Comparison of ENCODE assay signal across 29 cellular contexts in the genomic region with DNA sequence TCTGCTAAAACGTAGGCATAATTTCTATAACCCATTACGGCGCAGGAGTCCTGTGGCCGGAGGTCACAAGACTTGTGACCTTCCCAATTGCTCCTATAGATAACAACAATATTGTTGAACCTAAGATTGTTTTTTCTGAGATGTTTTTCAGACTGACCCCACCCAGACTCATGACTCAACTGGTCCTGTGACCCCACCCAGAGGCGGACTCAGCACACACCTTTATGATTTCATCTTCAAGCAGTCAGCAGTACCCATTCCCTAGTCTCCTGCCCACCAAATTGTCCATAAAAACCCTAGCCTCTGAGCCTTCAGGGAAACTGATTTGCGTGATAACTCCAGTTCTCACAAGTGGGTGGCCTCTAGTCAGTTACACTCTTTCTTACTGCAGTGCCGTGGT.
"Had no signal": no experiment of that assay in that cellular context is flagged by ENCODE, and none has a peak within 500 bp of the region (broad histone marks: within the 10 kb centered on the region; RNA-seq: fewer than 3 reads in every experiment).

No MANE protein-coding gene starts in this region.

- ATAC-seq: activated CD4-positive, alpha-beta T cell treated with anti-CD3 and anti-CD28 coated beads for 36 hours; activated CD8-positive, alpha-beta memory T cell treated with anti-CD3 and anti-CD28 coated beads, Interleukin-2, amount 10 ng/mL, durations not matched to agents 7 days and 5 days; activated CD8-positive, alpha-beta T cell treated with anti-CD3 and anti-CD28 coated beads, Interleukin-2, amount 10 ng/mL, durations not matched to agents 7 days and 5 days; activated naive CD4-positive, alpha-beta T cell treated with anti-CD3 and anti-CD28 coated beads, Interleukin-2, amount 50 U/mL, for 72 hours; gastroesophageal sphincter; heart right ventricle had no signal

- H3K36me3 ChIP-seq: ascending aorta, breast epithelium, esophagus squamous epithelium, gastroesophageal sphincter, heart right ventricle had no signal

- DNase-seq: activated CD4-positive, alpha-beta memory T cell treated with anti-CD3 and anti-CD28 coated beads for 36 hours; activated CD4-positive, alpha-beta T cell treated with anti-CD3 and anti-CD28 coated beads for 36 hours; activated CD4-positive, alpha-beta T cell treated with anti-CD3 and anti-CD28 coated beads, Interleukin-2, amount 10 ng/mL, durations not matched to agents 24 days and 14 days; activated CD4-positive, CD25-positive, alpha-beta regulatory T cell; activated CD4-positive, CD25-positive, alpha-beta regulatory T cell treated with anti-CD3 and anti-CD28 coated beads, Interleukin-2, amount 50 U/mL, for 72 hours; activated CD8-positive, alpha-beta memory T cell treated with anti-CD3 and anti-CD28 coated beads, Interleukin-2, amount 10 ng/mL, durations not matched to agents 7 days and 5 days; activated CD8-positive, alpha-beta memory T cell treated with anti-CD3 and anti-CD28 coated beads, Interleukin-2, amount 50 U/mL, for 4 hours; activated CD8-positive, alpha-beta T cell treated with anti-CD3 and anti-CD28 coated beads, Interleukin-2, amount 10 ng/mL, durations not matched to agents 7 days and 5 days; activated effector memory CD4-positive, alpha-beta T cell treated with anti-CD3 and anti-CD28 coated beads, Interleukin-2, amount 50 U/mL, for 16 hours; activated naive CD4-positive, alpha-beta T cell treated with anti-CD3 and anti-CD28 coated beads, Interleukin-2, amount 10 ng/mL, durations not matched to agents 7 days and 5 days; activated naive CD8-positive, alpha-beta T cell treated with anti-CD3 and anti-CD28 coated beads, Interleukin-2, amount 10 ng/mL, durations not matched to agents 7 days and 5 days; activated T-cell treated with anti-CD3 and anti-CD28 coated beads, Interleukin-2, amount 50 U/mL, for 1 hour; activated T-cell treated with anti-CD3 and anti-CD28 coated beads, Interleukin-2, amount 50 U/mL, for 48 hours; caudate nucleus; cortex of kidney; effector CD8-positive, alpha-beta T cell; esophagus squamous epithelium; foreskin melanocyte; heart right ventricle; T-helper 2 cell had no signal

- FAIRE-seq: colon, endothelial cell of umbilical vein had no signal

- H3K27ac Mint-ChIP-seq: activated CD4-positive, alpha-beta memory T cell treated with anti-CD3 and anti-CD28 coated beads for 36 hours; activated CD4-positive, alpha-beta T cell treated with anti-CD3 and anti-CD28 coated beads for 36 hours; activated CD4-positive, alpha-beta T cell treated with anti-CD3 and anti-CD28 coated beads, Interleukin-2, amount 10 ng/mL, durations not matched to agents 24 days and 14 days; activated CD8-positive, alpha-beta memory T cell treated with anti-CD3 and anti-CD28 coated beads, Interleukin-2, amount 10 ng/mL, durations not matched to agents 7 days and 5 days; activated CD8-positive, alpha-beta T cell treated with anti-CD3 and anti-CD28 coated beads, Interleukin-2, amount 10 ng/mL, durations not matched to agents 7 days and 5 days; activated naive CD4-positive, alpha-beta T cell treated with anti-CD3 and anti-CD28 coated beads, Interleukin-2, amount 10 ng/mL, durations not matched to agents 7 days and 5 days; activated naive CD4-positive, alpha-beta T cell treated with anti-CD3 and anti-CD28 coated beads, Interleukin-2, amount 50 U/mL, for 72 hours; activated naive CD8-positive, alpha-beta T cell treated with anti-CD3 and anti-CD28 coated beads, Interleukin-2, amount 10 ng/mL, durations not matched to agents 7 days and 5 days; activated T-helper 1 cell treated with anti-CD3 and anti-CD28 coated beads, Interleukin-12 subunit alpha, Interleukin-12 subunit beta, Interleukin-2, Interleukin-4 antibody, amounts not matched to agents 30 ng/mL and 10 ng/mL and 1 ng/mL, durations not matched to agents 14 hours and 24 hours and 36 hours; activated T-helper 2 cell treated with anti-CD3 and anti-CD28 coated beads, Interferon-gamma antibody, Interleukin-2, Interleukin-4, amounts not matched to agents 10 μg/mL and 5 μg/mL and 100 μg/mL, durations not matched to agents 14 hours and 24 hours and 36 hours had no signal

- H3K36me3 Mint-ChIP-seq: activated CD4-positive, alpha-beta memory T cell treated with anti-CD3 and anti-CD28 coated beads for 36 hours; activated naive CD4-positive, alpha-beta T cell treated with anti-CD3 and anti-CD28 coated beads, Interleukin-2, amount 50 U/mL, for 72 hours; activated naive CD8-positive, alpha-beta T cell treated with anti-CD3 and anti-CD28 coated beads, Interleukin-2, amount 10 ng/mL, durations not matched to agents 7 days and 5 days; brain had no signal

- H3K4me3 ChIP-seq: ascending aorta, breast epithelium, esophagus squamous epithelium, gastroesophageal sphincter, heart right ventricle had no signal

- H3K4me3 Mint-ChIP-seq: activated CD4-positive, alpha-beta memory T cell treated with anti-CD3 and anti-CD28 coated beads for 36 hours; activated CD4-positive, alpha-beta T cell treated with anti-CD3 and anti-CD28 coated beads for 36 hours; activated CD4-positive, alpha-beta T cell treated with anti-CD3 and anti-CD28 coated beads, Interleukin-2, amount 10 ng/mL, durations not matched to agents 24 days and 14 days; activated CD8-positive, alpha-beta memory T cell treated with anti-CD3 and anti-CD28 coated beads, Interleukin-2, amount 10 ng/mL, durations not matched to agents 7 days and 5 days; activated CD8-positive, alpha-beta T cell treated with anti-CD3 and anti-CD28 coated beads, Interleukin-2, amount 10 ng/mL, durations not matched to agents 7 days and 5 days; activated naive CD4-positive, alpha-beta T cell treated with anti-CD3 and anti-CD28 coated beads, Interleukin-2, amount 10 ng/mL, durations not matched to agents 7 days and 5 days; activated naive CD8-positive, alpha-beta T cell treated with anti-CD3 and anti-CD28 coated beads, Interleukin-2, amount 10 ng/mL, durations not matched to agents 7 days and 5 days; activated T-helper 1 cell treated with anti-CD3 and anti-CD28 coated beads, Interleukin-12 subunit alpha, Interleukin-12 subunit beta, Interleukin-2, Interleukin-4 antibody, amounts not matched to agents 30 ng/mL and 10 ng/mL and 1 ng/mL, durations not matched to agents 14 hours and 24 hours and 36 hours had no signal

- H3K27me3 ChIP-seq: ascending aorta, breast epithelium, esophagus squamous epithelium had no signal

- H3K27me3 Mint-ChIP-seq: activated CD4-positive, alpha-beta memory T cell treated with anti-CD3 and anti-CD28 coated beads for 36 hours; activated CD4-positive, alpha-beta T cell treated with anti-CD3 and anti-CD28 coated beads for 36 hours had no signal

- H3K9me3 ChIP-seq: ascending aorta, breast epithelium, esophagus squamous epithelium, gastroesophageal sphincter had no signal

- H3K27ac ChIP-seq: ascending aorta, breast epithelium, esophagus squamous epithelium, gastroesophageal sphincter, heart right ventricle had no signal

- H3K9me3 Mint-ChIP-seq: activated CD4-positive, alpha-beta T cell treated with anti-CD3 and anti-CD28 coated beads, Interleukin-2, amount 10 ng/mL, durations not matched to agents 24 days and 14 days; activated naive CD4-positive, alpha-beta T cell treated with anti-CD3 and anti-CD28 coated beads, Interleukin-2, amount 50 U/mL, for 72 hours; activated T-helper 1 cell treated with anti-CD3 and anti-CD28 coated beads, Interleukin-12 subunit alpha, Interleukin-12 subunit beta, Interleukin-2, Interleukin-4 antibody, amounts not matched to agents 30 ng/mL and 10 ng/mL and 1 ng/mL, durations not matched to agents 14 hours and 24 hours and 36 hours; activated T-helper 2 cell treated with anti-CD3 and anti-CD28 coated beads, Interferon-gamma antibody, Interleukin-2, Interleukin-4, amounts not matched to agents 10 μg/mL and 5 μg/mL and 100 μg/mL, durations not matched to agents 14 hours and 24 hours and 36 hours had no signal

- H3K4me1 ChIP-seq: ascending aorta, breast epithelium had no signal
